ENCODE assay signal across 8 cellular contexts in genomic region chr2:190649035-190649797, GRCh38. TPM values are rescaled to one million over a fixed set of nuclear protein-coding genes. Genes with fewer than 3 reads are reported as not detected.
A peak's percentile ranks its signal among the peaks of the same experiment; 100 is the strongest.
DNase-seq lines count a peak whose midpoint lies in the region; ATAC-seq, FAIRE-seq and TF ChIP-seq lines count a peak whose summit lies in the region.

Gene NAB1, plus strand, starts transcription at chr2:190649083. Its CDS starts 10,094 bp downstream, at chr2:190659177.

- peak within 1 kb of the TSS; percentile 92 for H2AFZ ChIP-seq in Karpas-422 (ENCODE audit: low read length)

- no peak for FAIRE-seq in bronchial epithelial cell (lab: Jason Lieb, UNC)

- DNase-seq in EH (ENCODE audit: low read depth), result peak; percentile 57
- DNase-seq in Karpas-422, result peak; percentile 71
- DNase-seq in bronchial epithelial cell (ENCODE audit: low read depth), result no peak
- DNase-seq in stimulated activated CD4-positive, alpha-beta T cell treated with anti-CD3 and anti-CD28 coated beads, Interleukin-1b, Interleukin-23, amount 100 ng/mL, for 48 hours, result peak; percentile 62
- DNase-seq in NCI-H1694 (lab: John Stamatoyannopoulos, UW), result no peak

- H3K9me2 ChIP-seq in Karpas-422 (replicated peaks; ENCODE audit: insufficient read depth, low read length), result no peaks in the 10 kb centered on the region

- H4K20me1 ChIP-seq in Karpas-422 (ENCODE audit: insufficient read depth, low read depth, low read length), result no peaks in the 10 kb centered on the region

- H3K4me2 ChIP-seq in Karpas-422 (ENCODE audit: low read depth, low read length, poor library complexity, severe bottlenecking), result peak within 1 kb of the TSS; percentile 86

- H3K4me3 ChIP-seq in Karpas-422 (ENCODE audit: low read length), result peak within 1 kb of the TSS; percentile 86
- peak within 1 kb of the TSS; percentile 72 for H3K4me3 ChIP-seq in WI38 (ENCODE audit: low read depth, low read length)
- H3K4me3 ChIP-seq in bronchial epithelial cell (ENCODE audit: low read depth, low read length), result peak within 1 kb of the TSS; percentile 93

- no peaks in the 10 kb centered on the region for H3K9me3 ChIP-seq in Karpas-422 (ENCODE audit: low read length)

- H3K36me3 ChIP-seq in Karpas-422 (ENCODE audit: insufficient read depth, low read length) (no peaks in the 10 kb centered on the region), bronchial epithelial cell (ENCODE audit: control insufficient read depth, insufficient read depth, low read length) (no peaks in the 10 kb centered on the region)

- H3K79me2 ChIP-seq in Karpas-422 (ENCODE audit: low read length), result peaks cover 6% of the 10 kb centered on the region; the same call in 1 of the 2 replicates

- peak within 1 kb of the TSS; percentile 79 for H3K9ac ChIP-seq in Karpas-422 (ENCODE audit: low read length)

- peaks cover 18% of the 10 kb centered on the region for H3K4me1 ChIP-seq in Karpas-422 (ENCODE audit: low read length)

- TF ChIP-seq CTCF in WI38 (IDR thresholded peaks at IDR 0.05; ENCODE audit: low read depth, low read length) (no peak), bronchial epithelial cell (IDR thresholded peaks at IDR 0.05; ENCODE audit: insufficient read depth, low read length, severe bottlenecking) (no peak)

- H3K27ac ChIP-seq in Karpas-422 (ENCODE audit: low read length) (no peak within 1 kb of the TSS), layer of hippocampus (ENCODE audit: low read depth, low read length) (peak within 1 kb of the TSS; percentile 89)

- H3K27me3 ChIP-seq in Karpas-422 (ENCODE audit: low read length) (no peaks in the 10 kb centered on the region), bronchial epithelial cell (ENCODE audit: control insufficient read depth, insufficient read depth, low read length) (no peaks in the 10 kb centered on the region), layer of hippocampus (ENCODE audit: control insufficient read depth, insufficient read depth, low read length) (no peaks in the 10 kb centered on the region)

- ATAC-seq in GM21619 (IDR thresholded peaks at IDR 0.05; ENCODE audit: unreplicated experiment), result peak; percentile 44

RNA-seq across cellular contexts. Expression of gene NAB1, which starts in this region (rescaled TPM):
- total RNA-seq in Karpas-422 (2014; rRNA removed; shearing (Covaris generic); ENCODE audit: low replicate concordance), result 15.7 and 19.6 TPM in 2 replicates
- total RNA-seq in bronchial epithelial cell, result 92.4 and 106 TPM in 2 replicates

Comparison
In these comparisons a context has a peak if more than half of its experiments do, and no peak if none do; other contexts are left out.
1. DNase-seq: peak in EH (single experiment), Karpas-422 (single experiment) and stimulated activated CD4-positive, alpha-beta T cell treated with anti-CD3 and anti-CD28 coated beads, Interleukin-1b, Interleukin-23, amount 100 ng/mL, for 48 hours (single experiment); none in bronchial epithelial cell (single experiment) and NCI-H1694 (single experiment).
2. Peak in every context shown above with its lines, with median percentiles within 50 percentile points of each other: H3K4me3 ChIP-seq.